Comparison of ENCODE assay signal across 16 cellular contexts in the genomic region with DNA sequence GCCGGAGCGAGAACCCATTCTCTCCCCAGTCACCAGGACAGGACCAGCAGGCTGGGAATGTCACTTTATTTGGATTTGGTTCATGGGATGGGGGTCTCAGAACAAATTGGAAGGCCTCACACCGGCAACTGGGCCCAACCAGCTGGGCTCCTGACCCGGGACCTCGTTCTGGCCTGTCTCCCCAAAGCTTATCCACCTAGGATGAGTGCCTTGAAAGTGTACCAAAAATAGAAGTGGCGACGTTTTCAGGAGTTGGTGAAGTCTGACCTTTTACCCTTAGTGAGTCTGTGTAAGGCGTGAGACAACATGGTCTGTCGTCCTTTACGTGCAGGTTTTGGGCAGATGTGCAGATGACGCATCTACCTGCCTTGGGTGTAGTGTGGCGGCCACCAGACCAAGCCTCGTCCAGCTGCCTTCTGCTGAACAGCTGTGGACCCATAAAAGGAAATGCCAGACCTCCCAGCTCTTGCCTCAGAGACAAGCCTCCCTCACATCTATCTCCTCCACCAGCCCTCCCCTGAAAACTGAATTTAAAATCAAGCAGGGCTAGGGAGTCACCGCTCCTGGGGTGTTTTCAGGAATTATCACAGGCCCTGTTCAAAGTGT. TPM values are rescaled to one million over a fixed set of nuclear protein-coding genes. Genes with fewer than 3 reads are reported as not detected.
DNase-seq lines count a peak whose midpoint lies in the region; ATAC-seq, FAIRE-seq and TF ChIP-seq lines count a peak whose summit lies in the region.
"Had no signal": no experiment of that assay in that cellular context is flagged by ENCODE, and none has a peak within 500 bp of the region (broad histone marks: within the 10 kb centered on the region; RNA-seq: fewer than 3 reads in every experiment).

No MANE protein-coding gene starts in this region.

- no peak for TF ChIP-seq CTCF in HFF-Myc (IDR thresholded peaks at IDR 0.05; ENCODE audit: low read depth, low read length, missing control alignments)
- TF ChIP-seq CTCF in testis (IDR thresholded peaks at IDR 0.05), result no peak

- H3K36me3 ChIP-seq in SJCRH30 (no peaks in the 10 kb centered on the region), testis (ENCODE audit: low read depth, missing control alignments) (no peaks in the 10 kb centered on the region)
- H3K36me3 ChIP-seq: BE2C had no signal

- peaks cover 5% of the 10 kb centered on the region; the same call in 1 of the 2 replicates for H3K9me3 ChIP-seq in SJCRH30 (replicated peaks)
- no peaks in the 10 kb centered on the region for H3K9me3 ChIP-seq in testis
- H3K9me3 ChIP-seq: BE2C had no signal

- DNase-seq in activated CD8-positive, alpha-beta memory T cell treated with anti-CD3 and anti-CD28 coated beads for 24 hours, result peak; percentile 7
- no peak for DNase-seq in activated CD8-positive, alpha-beta memory T cell treated with anti-CD3 and anti-CD28 coated beads, Interleukin-2, amount 50 U/mL, for 4 hours
- DNase-seq in HFF-Myc (ENCODE audit: extremely low read depth, low read depth) (peak; percentile 24), SJCRH30 (peak; percentile 73 to 78), testis (peak; percentile 4), GM19239 (ENCODE audit: insufficient read length, low spot score) (no peak)
- DNase-seq: BE2C; CD8-positive, alpha-beta T cell; COR-L47; GF-D8; IMR-90 had no signal

- no peak for TF ChIP-seq POLR2A in testis (IDR thresholded peaks at IDR 0.05)

- H3K4me3 ChIP-seq in HFF-Myc (replicated peaks; ENCODE audit: low read depth, low read length) (no peak overlapping the region), SJCRH30 (no peak overlapping the region), testis (no peak overlapping the region)

- no peak for FAIRE-seq in GM19239 (lab: Jason Lieb, UNC)
- FAIRE-seq: A204.1, D721Med, H54 had no signal

- H3K27ac ChIP-seq in SJCRH30 (peak overlapping the region; percentile 16; the same call in 1 of the 2 replicates), testis (no peak overlapping the region)

- ATAC-seq in HG03280 (IDR thresholded peaks at IDR 0.05; ENCODE audit: unreplicated experiment), result no peak
- ATAC-seq: CD8-positive, alpha-beta T cell; HCT116 had no signal

- WGBS in testis, 2 donors, result 78 to 79% methylated on average over 12 to 14 of the region's 14 CpGs

- intact Hi-C loops in testis (cut with DNase I; ENCODE audit: low total_unique reads), result no loop called here

- peaks cover 9% of the 10 kb centered on the region for H3K4me1 ChIP-seq in SJCRH30
- peaks cover 10% of the 10 kb centered on the region for H3K4me1 ChIP-seq in testis
- H3K4me1 ChIP-seq: BE2C had no signal

- H3K27me3 ChIP-seq in SJCRH30 (no peaks in the 10 kb centered on the region), testis (no peaks in the 10 kb centered on the region)
- H3K27me3 ChIP-seq: BE2C had no signal

RNA-seq across cellular contexts. Expression of gene CLMN, which starts 36.6 kb away (rescaled TPM):
- total RNA-seq in SJCRH30 (2014; rRNA removed; shearing (Covaris generic)), result 24.7 and 29.0 TPM in 2 replicates
- total RNA-seq in testis, result 10 to 100 TPM; 35.9 to 68.0 TPM
- polyA plus RNA-seq in testis (ENCODE audit: insufficient read depth, low read depth, low replicate concordance), result 134 TPM

Comparison
In these comparisons a context has a peak if more than half of its experiments do, and no peak if none do; other contexts are left out.
1. DNase-seq: peak in activated CD8-positive, alpha-beta memory T cell treated with anti-CD3 and anti-CD28 coated beads for 24 hours (single experiment), HFF-Myc (single experiment), SJCRH30 (2 of 2) and testis (single experiment); none in activated CD8-positive, alpha-beta memory T cell treated with anti-CD3 and anti-CD28 coated beads, Interleukin-2, amount 50 U/mL, for 4 hours (single experiment) and GM19239 (single experiment).